In the genomic region with DNA sequence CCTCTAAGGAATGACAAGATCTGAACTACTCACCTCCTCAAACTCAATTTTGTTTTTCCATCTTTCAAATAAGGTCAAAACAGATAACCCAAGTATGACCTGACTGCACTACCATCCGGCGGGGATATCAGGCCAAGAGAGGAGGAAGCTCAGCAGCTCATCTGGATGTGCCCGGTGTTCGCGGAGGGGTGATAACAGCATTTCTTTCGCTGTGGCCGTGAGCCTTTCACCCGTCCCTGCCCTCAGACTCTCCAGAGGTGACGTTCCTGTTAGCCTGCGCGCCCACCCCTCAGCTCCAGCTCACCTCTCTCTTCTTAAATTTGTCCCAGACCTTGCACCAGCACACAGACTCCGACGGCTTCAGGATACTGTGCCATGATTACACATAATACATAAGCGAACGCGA, we compare ENCODE assay signal across 8 cellular contexts. TPM values are rescaled to one million over a fixed set of nuclear protein-coding genes. Genes with fewer than 3 reads are reported as not detected.
DNase-seq lines count a peak whose midpoint lies in the region; ATAC-seq, FAIRE-seq and TF ChIP-seq lines count a peak whose summit lies in the region.

No MANE protein-coding gene starts in this region.

- ATAC-seq in HG03175 (IDR thresholded peaks at IDR 0.05; ENCODE audit: unreplicated experiment), result peak; percentile 15
- no peak for ATAC-seq in stimulated activated naive CD8-positive, alpha-beta T cell treated with anti-CD3 and anti-CD28 coated beads, Interleukin-15, Interleukin-2, amounts not matched to agents 100 U/mL and 50 U/mL, for 24 hours

- TF ChIP-seq POLR2A in GM12891 (IDR thresholded peaks at IDR 0.05; ENCODE audit: low read depth, low read length), result no peak

- no peaks in the 10 kb centered on the region for H3K27me3 ChIP-seq in BLaER1

- peak overlapping the region; percentile 86 for H3K4me2 ChIP-seq in BLaER1

- peak overlapping the region; percentile 85 for H3K4me3 Mint-ChIP-seq in T-helper 1 cell treated with Interleukin-12 subunit alpha and Interleukin-12 subunit beta and Interleukin-4 antibody, amounts not matched to agents 30 μg/mL and 1 μg/mL, for 36 hours

- peaks cover 19% of the 10 kb centered on the region for H3K36me3 ChIP-seq in BLaER1

- H3K36me3 Mint-ChIP-seq in T-helper 1 cell treated with Interleukin-12 subunit alpha and Interleukin-12 subunit beta and Interleukin-4 antibody, amounts not matched to agents 30 μg/mL and 1 μg/mL, for 36 hours (ENCODE audit: low read depth), result peaks cover 15% of the 10 kb centered on the region

- peaks cover 6% of the 10 kb centered on the region for H3K9me3 ChIP-seq in BLaER1

- H3K27me3 Mint-ChIP-seq in T-helper 1 cell treated with Interleukin-12 subunit alpha and Interleukin-12 subunit beta and Interleukin-4 antibody, amounts not matched to agents 30 μg/mL and 1 μg/mL, for 36 hours (ENCODE audit: low read depth), result no peaks in the 10 kb centered on the region

- H3K27ac Mint-ChIP-seq in T-helper 1 cell treated with Interleukin-12 subunit alpha and Interleukin-12 subunit beta and Interleukin-4 antibody, amounts not matched to agents 30 μg/mL and 1 μg/mL, for 36 hours, result peak overlapping the region; percentile 83

- H3K9ac ChIP-seq in BLaER1, result peak overlapping the region; percentile 94

- DNase-seq in GM19238 (ENCODE audit: insufficient read length, low spot score), result peak; percentile 7
- DNase-seq in cerebellum (ENCODE audit: low spot score), result peak; percentile 17
- DNase-seq in medulla oblongata (ENCODE audit: extremely low spot score), result peak; percentile 51
- DNase-seq in stimulated activated naive CD8-positive, alpha-beta T cell treated with anti-CD3 and anti-CD28 coated beads, Interleukin-15, Interleukin-2, amounts not matched to agents 100 U/mL and 50 U/mL, for 24 hours, result peak; percentile 40
- DNase-seq in GM12891 (ENCODE audit: insufficient read length, low spot score), result no peak

- H4K20me1 ChIP-seq in BLaER1, result no peaks in the 10 kb centered on the region

- H3K9me3 Mint-ChIP-seq in T-helper 1 cell treated with Interleukin-12 subunit alpha and Interleukin-12 subunit beta and Interleukin-4 antibody, amounts not matched to agents 30 μg/mL and 1 μg/mL, for 36 hours, result peaks cover 4% of the 10 kb centered on the region

- peak overlapping the region; percentile 94 for H3K27ac ChIP-seq in BLaER1

- peaks cover 28% of the 10 kb centered on the region for H3K4me1 Mint-ChIP-seq in T-helper 1 cell treated with Interleukin-12 subunit alpha and Interleukin-12 subunit beta and Interleukin-4 antibody, amounts not matched to agents 30 μg/mL and 1 μg/mL, for 36 hours (ENCODE audit: low read depth)

- H3K4me1 ChIP-seq in BLaER1, result peaks cover 30% of the 10 kb centered on the region

- FAIRE-seq in GM12891 (lab: Jason Lieb, UNC), result no peak

- peak overlapping the region; percentile 95 for H3K4me3 ChIP-seq in BLaER1

TF ChIP-seq in GM12891, 5 proteins besides CTCF, POLR2A, EP300 and RAD21:
- no peak for TF ChIP-seq PAX5 (IDR thresholded peaks at IDR 0.05; ENCODE audit: insufficient read depth, low read length, severe bottlenecking)
- TF ChIP-seq TAF1 (IDR thresholded peaks at IDR 0.05; ENCODE audit: low read depth, low read length), result no peak
- no peak for TF ChIP-seq POU2F2 (IDR thresholded peaks at IDR 0.05; ENCODE audit: low read depth, low read length)
- no peak for TF ChIP-seq SPI1 (IDR thresholded peaks at IDR 0.05; ENCODE audit: low read depth, low read length)
- TF ChIP-seq POLR2AphosphoS5 (IDR thresholded peaks at IDR 0.05; ENCODE audit: low read depth, low read length), result no peak

RNA-seq across cellular contexts. Expression of a gene that starts 0.5 kb away (rescaled TPM):
- total RNA-seq in cerebellum, result 51.9 TPM
- 5.9 TPM for polyA plus RNA-seq in GM12891 (2012; ENCODE audit: low read depth, missing spikeins)
